ENCODE assay signal across 23 cellular contexts in the genomic region with DNA sequence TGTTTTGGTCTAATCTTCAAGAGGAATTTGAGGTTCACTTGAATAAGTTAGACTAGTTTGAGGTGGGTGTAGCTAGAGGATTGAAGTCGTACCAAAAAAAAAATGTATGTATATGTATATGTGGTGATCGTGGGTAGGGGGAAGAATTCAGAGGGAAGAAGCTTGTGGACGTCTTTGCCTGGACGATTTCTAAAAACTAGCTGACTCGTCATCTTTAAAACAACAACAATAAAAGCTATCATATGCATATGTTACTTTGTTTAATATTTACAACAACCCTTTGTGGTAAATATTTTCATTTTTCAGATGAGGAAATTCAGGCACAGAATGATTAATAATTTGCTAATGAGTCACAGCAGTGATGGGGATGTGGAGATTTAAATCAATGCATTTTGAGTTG. TPM values are rescaled to one million over a fixed set of nuclear protein-coding genes. Genes with fewer than 3 reads are reported as not detected.
DNase-seq lines count a peak whose midpoint lies in the region; ATAC-seq, FAIRE-seq and TF ChIP-seq lines count a peak whose summit lies in the region.
"Had no signal": no experiment of that assay in that cellular context is flagged by ENCODE, and none has a peak within 500 bp of the region (broad histone marks: within the 10 kb centered on the region; RNA-seq: fewer than 3 reads in every experiment).

No MANE protein-coding gene starts in this region.

- H3K36me3 Mint-ChIP-seq in HFFc6 (ENCODE audit: low read depth) (peaks cover 41% of the 10 kb centered on the region), type B pancreatic cell (peaks cover 21% of the 10 kb centered on the region)

- no peaks in the 10 kb centered on the region for H3K9me1 ChIP-seq in endothelial cell of umbilical vein (replicated peaks; ENCODE audit: control insufficient read depth, extremely low read depth, insufficient read depth, low read length)

- H3K36me3 ChIP-seq in endothelial cell of umbilical vein (ENCODE audit: control insufficient read depth in 2 of 2, extremely low read depth in 1 of 2, insufficient read depth in 2 of 2, low read length in 2 of 2), result peaks cover 0 to 5% of the 10 kb centered on the region in 2 experiments

- H3K79me2 ChIP-seq in endothelial cell of umbilical vein (ENCODE audit: control insufficient read depth, insufficient read depth, low read length), result peaks cover 85% of the 10 kb centered on the region

- H2AFZ ChIP-seq in endothelial cell of umbilical vein (ENCODE audit: low read depth, low read length), result no peak overlapping the region

- no peak for TF ChIP-seq RAD21 in A549 (conservative IDR thresholded peaks at IDR 0.05 in 1 of 2, IDR thresholded peaks at IDR 0.05 in 1 of 2)

- H3K9me3 ChIP-seq in A549, result no peaks in the 10 kb centered on the region
- no peaks in the 10 kb centered on the region for H3K9me3 ChIP-seq in endothelial cell of umbilical vein (replicated peaks; ENCODE audit: control insufficient read depth, insufficient read depth, low read length)
- H3K9me3 ChIP-seq: BLaER1, SK-N-SH had no signal

- H3K27ac ChIP-seq in A549 (no peak overlapping the region), endothelial cell of umbilical vein (ENCODE audit: insufficient read depth, low read depth, low read length) (no peak overlapping the region)
- H3K27ac ChIP-seq: BLaER1 had no signal

- peak; percentile 49 for FAIRE-seq in A549 (lab: Jason Lieb, UNC)
- FAIRE-seq in D721Med (lab: Jason Lieb, UNC), result peak; percentile 11
- FAIRE-seq in endothelial cell of umbilical vein (lab: Jason Lieb, UNC), result no peak
- FAIRE-seq: GM19239 had no signal

- no peak overlapping the region for H3K9ac ChIP-seq in endothelial cell of umbilical vein (replicated peaks; ENCODE audit: extremely low read depth, insufficient read depth, low read length)
- H3K9ac ChIP-seq: BLaER1, SK-N-SH had no signal

- peaks cover 12% of the 10 kb centered on the region for H4K20me1 ChIP-seq in endothelial cell of umbilical vein (replicated peaks; ENCODE audit: control insufficient read depth, extremely low read depth, insufficient read depth, low read length)

- H3K9me3 Mint-ChIP-seq in HFFc6 (no peaks in the 10 kb centered on the region), type B pancreatic cell (no peaks in the 10 kb centered on the region)
- H3K9me3 Mint-ChIP-seq: CD4-positive, alpha-beta memory T cell had no signal

- no peak for TF ChIP-seq EP300 in A549 (IDR thresholded peaks at IDR 0.05)

- DNase-seq in A549 (ENCODE audit: low read depth in 1 of 2, low spot score in 1 of 2) (no peak), D721Med (ENCODE audit: insufficient read length, low spot score) (no peak), HFFc6 (no peak), endothelial cell of umbilical vein (ENCODE audit: low read depth, low spot score) (no peak), type B pancreatic cell (ENCODE audit: extremely low spot score, unreplicated experiment) (no peak), left ventricle myocardium superior (no peak)
- no peak for DNase-seq in activated CD4-positive, CD25-positive, alpha-beta regulatory T cell treated with anti-CD3 and anti-CD28 coated beads, Interleukin-2, amount 50 U/mL, for 72 hours
- DNase-seq: CD4-positive, alpha-beta memory T cell; COR-L47; DMS 273 treated with DMSO at 0.1 percent for 48 hours; DMS79 treated with DMSO at 0.1 percent for 48 hours; GOT3; KG1; MM.1S; NCI-H2029; NCI-H446; NCI-H524 treated with DMSO at 0.1 percent for 48 hours; NCI-H774; PC-3; SK-N-SH had no signal

- intact Hi-C loops in endothelial cell of umbilical vein (cut with micrococcal nuclease) (no loop called here), left ventricle myocardium superior (cut with micrococcal nuclease) (no loop called here)

- BruUV-seq in endothelial cell of umbilical vein (replicated peaks; lab: Mats Ljungman, UMichigan), result no TSS peak

- 0 out of 3 replicates have a peak overlapping the region, but pooled peaks have one; percentile 8 for H3K4me2 ChIP-seq in A549
- no peak overlapping the region for H3K4me2 ChIP-seq in endothelial cell of umbilical vein (ENCODE audit: insufficient read depth, low read length)
- H3K4me2 ChIP-seq: BLaER1, SK-N-SH had no signal

- H3K4me1 ChIP-seq in A549 (peaks cover 12% of the 10 kb centered on the region), endothelial cell of umbilical vein (ENCODE audit: control insufficient read depth, extremely low read depth, insufficient read depth, low read length) (peaks cover 7% of the 10 kb centered on the region)

- peak overlapping the region; percentile 20 for H3K27ac Mint-ChIP-seq in HFFc6
- no peak overlapping the region for H3K27ac Mint-ChIP-seq in type B pancreatic cell

- TF ChIP-seq POLR2A in A549 (IDR thresholded peaks at IDR 0.05; ENCODE audit: low read length) (no peak), endothelial cell of umbilical vein (IDR thresholded peaks at IDR 0.05; ENCODE audit: low read depth, low read length) (no peak)

- no peak for TF ChIP-seq CTCF in A549 (IDR thresholded peaks at IDR 0.05)
- TF ChIP-seq CTCF in D721Med (IDR thresholded peaks at IDR 0.05; ENCODE audit: insufficient read depth, missing control alignments), result no peak
- no peak for TF ChIP-seq CTCF in HFFc6 (IDR thresholded peaks at IDR 0.05)
- TF ChIP-seq CTCF in endothelial cell of umbilical vein (IDR thresholded peaks at IDR 0.05; ENCODE audit: extremely low read depth in 1 of 2, insufficient read depth in 1 of 2, low read depth in 1 of 2, low read length in 2 of 2), result no peak
- TF ChIP-seq CTCF in type B pancreatic cell (conservative IDR thresholded peaks at IDR 0.05), result no peak

- H3K27me3 ChIP-seq in endothelial cell of umbilical vein (ENCODE audit: control insufficient read depth in 2 of 2, insufficient read depth in 2 of 2, low read length in 2 of 2), result no peaks in the 10 kb centered on the region
- H3K27me3 ChIP-seq: BLaER1 had no signal

- dilution Hi-C loops in endothelial cell of umbilical vein (cut with MboI; ENCODE audit: extremely low pct_ligation_motif_present, low sequenced_read_pairs), result no loop called here

- WGBS in A549 (ENCODE audit: missing lambda C conversion rate), result 83% methylated on average over 5 of the region's 5 CpGs

- CTCF ChIA-PET in A549 (lab: Yijun Ruan, JAX) (no interaction called here), endothelial cell of umbilical vein (lab: Charles Lee) (interaction anchor here (0.8 kb wide), 1 partner anchor 13 kb away, joined by 3 read pairs; no protein-coding TSS in a partner anchor)

- H3K4me3 ChIP-seq in A549, result no peak overlapping the region
- H3K4me3 ChIP-seq in endothelial cell of umbilical vein (replicated peaks in 1 of 3; ENCODE audit: insufficient read depth in 1 of 3, low read depth in 1 of 3, low read length in 3 of 3), result no peak overlapping the region
- H3K4me3 ChIP-seq: BLaER1 had no signal

- ATAC-seq in A549, result no peak
- no peak for ATAC-seq in GM19397 (IDR thresholded peaks at IDR 0.05; ENCODE audit: unreplicated experiment)
- ATAC-seq in left ventricle myocardium superior, result no peak
- ATAC-seq: PC-3 had no signal

- peaks cover 29% of the 10 kb centered on the region for H3K4me1 Mint-ChIP-seq in HFFc6 (ENCODE audit: low read depth)
- no peaks in the 10 kb centered on the region for H3K4me1 Mint-ChIP-seq in type B pancreatic cell (ENCODE audit: unreplicated experiment)

- H3K27me3 Mint-ChIP-seq in HFFc6 (ENCODE audit: insufficient read depth) (no peaks in the 10 kb centered on the region), type B pancreatic cell (no peaks in the 10 kb centered on the region)
- H3K27me3 Mint-ChIP-seq: CD4-positive, alpha-beta memory T cell had no signal

- POLR2A ChIA-PET in A549 (lab: Yijun Ruan, JAX) (no interaction called here), endothelial cell of umbilical vein (lab: Charles Lee) (no interaction called here)

- H3K4me3 Mint-ChIP-seq in HFFc6, result peak overlapping the region; percentile 9; the same call in 1 of the 2 replicates
- H3K4me3 Mint-ChIP-seq in type B pancreatic cell, result no peak overlapping the region
- H3K4me3 Mint-ChIP-seq: CD4-positive, alpha-beta memory T cell had no signal

TF ChIP-seq in A549, 52 proteins besides CTCF, POLR2A, EP300 and RAD21:
- TF ChIP-seq ZNF302 (CRISPR knock-in tag; IDR thresholded peaks at IDR 0.05) (no peak), RFX5 (IDR thresholded peaks at IDR 0.05) (no peak), FOSL2 (IDR thresholded peaks at IDR 0.05) (no peak), FOSL2 (CRISPR knock-in tag; IDR thresholded peaks at IDR 0.05) (peak; percentile 43; the same call in 1 of the 2 replicates), HDAC2 (IDR thresholded peaks at IDR 0.05) (no peak), ESRRA (IDR thresholded peaks at IDR 0.05; ENCODE audit: borderline replicate concordance, low read length) (no peak), MAFK (IDR thresholded peaks at IDR 0.05; ENCODE audit: partially characterized antibody) (peak; percentile 94)

TF ChIP-seq in endothelial cell of umbilical vein, 7 proteins besides CTCF, POLR2A, EP300 and RAD21:
- TF ChIP-seq GATA2 (IDR thresholded peaks at IDR 0.05; ENCODE audit: insufficient read depth, insufficient read length, low read depth, low read length) (no peak), FOS (IDR thresholded peaks at IDR 0.05; ENCODE audit: borderline replicate concordance, insufficient read depth, low read length) (peak; percentile 20)

RNA-seq across cellular contexts. Expression of gene RNF111, which starts 18.1 kb away (rescaled TPM):
- polyA plus RNA-seq in A549 (2011; rRNA removed) (42.7 and 46.9 TPM in 2 replicates), A549 (2017; fragmentation: RNase III; extraction: RNeasy Plus Mini Kit Qiagen cat#74134 plus additional on column Dnase treatment) (21.8 to 25.5 TPM (median 25.0 TPM) in 3 replicates), endothelial cell of umbilical vein (22.3 and 27.6 TPM in 2 replicates)
- 10.9 and 19.3 TPM in 2 replicates for polyA plus RNA-seq in A549 (2012; cell fraction: cytosol; rRNA removed)
- polyA plus RNA-seq in A549 (2012; cell fraction: nucleus; rRNA removed), result 18.5 and 22.7 TPM in 2 replicates
- polyA minus RNA-seq in A549 (2011; rRNA and poly(A)+ RNA removed), result 143 and 197 TPM in 2 replicates
- total RNA-seq in HFFc6 (2021; fragmentation: NEBNext Ultra II Directional; extraction: Animal tissue kit (Norgen Biotek cat#: 25700)), result 10 to 100 TPM; 29.1 to 32.7 (median 32.4) TPM
- total RNA-seq in endothelial cell of umbilical vein (42.4 and 42.6 TPM in 2 replicates), type B pancreatic cell (ENCODE audit: low replicate concordance) (31.0 and 33.3 TPM in 2 replicates), left ventricle myocardium superior (23.1 TPM)
- 11.6 and 12.2 TPM in 2 replicates for polyA plus RNA-seq in endothelial cell of umbilical vein (2011; cell fraction: cytosol; rRNA removed)
- polyA plus RNA-seq in endothelial cell of umbilical vein (2011; cell fraction: nucleus; rRNA removed), result 36.1 and 37.2 TPM in 2 replicates
- polyA plus RNA-seq in endothelial cell of umbilical vein (2012), result 21.6 and 22.0 TPM in 2 replicates
- 178 and 253 TPM in 2 replicates for polyA minus RNA-seq in endothelial cell of umbilical vein
- polyA minus RNA-seq in endothelial cell of umbilical vein (2011; cell fraction: cytosol; rRNA and poly(A)+ RNA removed), result 34.3 TPM
- polyA minus RNA-seq in endothelial cell of umbilical vein (2011; cell fraction: nucleus; rRNA and poly(A)+ RNA removed), result 86.1 and 106 TPM in 2 replicates
